Comparison of ENCODE assay signal across 8 cellular contexts in genomic region chr1:99264201-99265021, GRCh38. TPM values are rescaled to one million over a fixed set of nuclear protein-coding genes. Genes with fewer than 3 reads are reported as not detected.
DNase-seq lines count a peak whose midpoint lies in the region; ATAC-seq and TF ChIP-seq lines count a peak whose summit lies in the region.

Gene PLPPR4 (plus strand): TSS chr1:99264492. CDS start chr1:99264594, 102 bp downstream.

- H3K27ac ChIP-seq in caudate nucleus (ENCODE audit: low read depth, low read length) (peak within 1 kb of the TSS; percentile 53), skeletal muscle tissue (ENCODE audit: low read depth, low read length) (no peak within 1 kb of the TSS)

- H3K9ac ChIP-seq in skeletal muscle tissue (ENCODE audit: low read depth in 1 of 3, low read length in 3 of 3), result peak within 1 kb of the TSS; percentile 48 to 54 (median 54)

- H3K27me3 ChIP-seq in GM06990 (replicated peaks; ENCODE audit: control insufficient read depth, insufficient read depth, low read length), result peaks cover 5% of the 10 kb centered on the region; the same call in 1 of the 2 replicates
- peaks cover 5 to 16% (median 13%) of the 10 kb centered on the region in 3 donors for H3K27me3 ChIP-seq in skeletal muscle tissue (ENCODE audit: control insufficient read depth in 3 of 3, insufficient read depth in 3 of 3, low read length in 3 of 3)

- DNase-seq in GM06990 (ENCODE audit: extremely low read depth, insufficient read length) (peak; percentile 2), NCI-H446 treated with DMSO at 0.1 percent for 48 hours (lab: John Stamatoyannopoulos, UW) (peak; percentile 24), caudate nucleus (lab: John Stamatoyannopoulos, UW) (peak in 52 of 61 donors; percentile 3 to 83 (median 44)), iris pigment epithelial cell (ENCODE audit: low read depth) (peak; percentile 1)

- H3K4me1 ChIP-seq in skeletal muscle tissue (ENCODE audit: control insufficient read depth in 3 of 3, insufficient read depth in 3 of 3, low read length in 3 of 3), result peaks cover 0 to 12% (median 12%) of the 10 kb centered on the region in 3 donors

- TF ChIP-seq CTCF in GM06990 (IDR thresholded peaks at IDR 0.05; ENCODE audit: insufficient read depth, low read length, poor library complexity, severe bottlenecking), result no peak

- no peaks in the 10 kb centered on the region for H3K36me3 ChIP-seq in GM06990 (ENCODE audit: control insufficient read depth, insufficient read depth, low read length)
- H3K36me3 ChIP-seq in skeletal muscle tissue (ENCODE audit: control insufficient read depth in 3 of 3, insufficient read depth in 3 of 3, low read length in 3 of 3), result no peaks in the 10 kb centered on the region

- no peak within 1 kb of the TSS for H3K4me3 ChIP-seq in GM06990 (replicated peaks; ENCODE audit: low read depth, low read length)
- H3K4me3 ChIP-seq in skeletal muscle tissue (ENCODE audit: low read length in 3 of 3), result peak within 1 kb of the TSS; percentile 69 to 76 (median 75)

- ATAC-seq in HG02840 (IDR thresholded peaks at IDR 0.05; ENCODE audit: low FRiP score, unreplicated experiment) (no peak), HG03457 (IDR thresholded peaks at IDR 0.05; ENCODE audit: unreplicated experiment) (no peak), GM19397 (IDR thresholded peaks at IDR 0.05; ENCODE audit: unreplicated experiment) (no peak)

- no peaks in the 10 kb centered on the region for H3K9me3 ChIP-seq in skeletal muscle tissue (ENCODE audit: control insufficient read depth in 3 of 3, low read length in 3 of 3)

RNA-seq across cellular contexts. Expression of gene PLPPR4, which starts in this region (rescaled TPM):
- 7.3 TPM for total RNA-seq in skeletal muscle tissue
